ENCODE assay signal across 8 cellular contexts in genomic region chr16:683396-684066, GRCh38. TPM values are rescaled to one million over a fixed set of nuclear protein-coding genes. Genes with fewer than 3 reads are reported as not detected.
DNase-seq lines count a peak whose midpoint lies in the region; ATAC-seq and TF ChIP-seq lines count a peak whose summit lies in the region.

No MANE protein-coding gene starts in this region.

- POLR2A ChIA-PET in CD8-positive, alpha-beta T cell (lab: Charles Lee), result interaction anchor here (1.0 to 1.8 kb wide), 3 partner anchors 12 to 47 kb away, joined by 3 to 13 read pairs (median 4); partner anchors contain the start of gene METTL26

- peaks cover 35% of the 10 kb centered on the region for H3K4me1 Mint-ChIP-seq in CD8-positive, alpha-beta T cell (ENCODE audit: low read depth)
- peaks cover 41% of the 10 kb centered on the region for H3K4me1 Mint-ChIP-seq in nephron progenitor cell

- peak overlapping the region; percentile 66 for H3K4me3 ChIP-seq in CD8-positive, alpha-beta T cell (ENCODE audit: low read depth, low read length)
- peak overlapping the region; percentile 57 for H3K4me3 ChIP-seq in Jurkat, Clone E6-1 (ENCODE audit: low read length)
- peak overlapping the region; percentile 63 for H3K4me3 ChIP-seq in colonic mucosa

- H3K27me3 ChIP-seq in CD8-positive, alpha-beta T cell (ENCODE audit: insufficient read depth, low read length), result no peaks in the 10 kb centered on the region
- H3K27me3 ChIP-seq in colonic mucosa, result no peaks in the 10 kb centered on the region

- DNase-seq in CD8-positive, alpha-beta T cell, result no peak
- DNase-seq in Jurkat, Clone E6-1 (ENCODE audit: low read depth, low spot score), result no peak
- no peak for DNase-seq in colonic mucosa
- DNase-seq in nephron progenitor cell, result no peak
- DNase-seq in NCI-H69 (lab: John Stamatoyannopoulos, UW), result no peak
- no peak for DNase-seq in HCEC 1CT
- no peak for DNase-seq in posterior vena cava (ENCODE audit: low spot score)
- no peak for DNase-seq in NCI-H1930 (lab: John Stamatoyannopoulos, UW)

- no peak for ATAC-seq in CD8-positive, alpha-beta T cell

- no peak overlapping the region for H3K27ac ChIP-seq in CD8-positive, alpha-beta T cell (ENCODE audit: low read depth, low read length)
- peak overlapping the region; percentile 60 for H3K27ac ChIP-seq in colonic mucosa

- peaks cover 13% of the 10 kb centered on the region for H3K36me3 ChIP-seq in CD8-positive, alpha-beta T cell (ENCODE audit: insufficient read depth, low read length)
- H3K36me3 ChIP-seq in colonic mucosa, result peaks cover 6% of the 10 kb centered on the region

- H3K4me1 ChIP-seq in CD8-positive, alpha-beta T cell (ENCODE audit: insufficient read depth, low read length), result peaks cover 36% of the 10 kb centered on the region
- peaks cover 36% of the 10 kb centered on the region for H3K4me1 ChIP-seq in colonic mucosa

- peak overlapping the region; percentile 32 for H3K27ac Mint-ChIP-seq in CD8-positive, alpha-beta T cell
- H3K27ac Mint-ChIP-seq in nephron progenitor cell, result no peak overlapping the region

- H3K27me3 Mint-ChIP-seq in CD8-positive, alpha-beta T cell (ENCODE audit: low read depth), result no peaks in the 10 kb centered on the region
- peaks cover 3% of the 10 kb centered on the region for H3K27me3 Mint-ChIP-seq in nephron progenitor cell (ENCODE audit: low read depth, poor library complexity)

- no peak for TF ChIP-seq CTCF in CD8-positive, alpha-beta T cell (IDR thresholded peaks at IDR 0.05)
- TF ChIP-seq CTCF in colonic mucosa (IDR thresholded peaks at IDR 0.05), result no peak
- no peak for TF ChIP-seq CTCF in nephron progenitor cell (IDR thresholded peaks at IDR 0.05)

- intact Hi-C loops in CD8-positive, alpha-beta T cell (cut with DNase I, micrococcal nuclease), result loop anchor here (1.0 to 5.0 kb wide), 5 partner anchors 15 to 156 kb away; partner anchors contain the start of genes CAPN15 (in 1 of the 2), RHOT2 (in 1 of the 2) and WDR90 (in 1 of the 2)
- intact Hi-C loops in colonic mucosa (cut with DNase I) (no loop called here), posterior vena cava (cut with DNase I) (no loop called here)

- peak overlapping the region; percentile 78 to 90 for H3K9ac ChIP-seq in colonic mucosa (ENCODE audit: low read depth in 2 of 2, low read length in 2 of 2)

- H3K36me3 Mint-ChIP-seq in CD8-positive, alpha-beta T cell, result peaks cover 32% of the 10 kb centered on the region
- peaks cover 19% of the 10 kb centered on the region for H3K36me3 Mint-ChIP-seq in nephron progenitor cell (ENCODE audit: low read depth)

- CTCF ChIA-PET in CD8-positive, alpha-beta T cell (lab: Charles Lee), result interaction anchor here (1.3 to 5.6 kb wide), 2 partner anchors 15 to 17 kb away, joined by 3 to 23 read pairs; partner anchors contain the start of gene RHOT2

- peak overlapping the region; percentile 67 for H3K4me3 Mint-ChIP-seq in CD8-positive, alpha-beta T cell
- H3K4me3 Mint-ChIP-seq in nephron progenitor cell, result peak overlapping the region; percentile 78

- H3K9me3 Mint-ChIP-seq in CD8-positive, alpha-beta T cell, result no peaks in the 10 kb centered on the region
- no peaks in the 10 kb centered on the region for H3K9me3 Mint-ChIP-seq in nephron progenitor cell

- H3K9me3 ChIP-seq in CD8-positive, alpha-beta T cell (ENCODE audit: low read length), result no peaks in the 10 kb centered on the region
- H3K9me3 ChIP-seq in colonic mucosa, result no peaks in the 10 kb centered on the region

RNA-seq across cellular contexts. Expression of gene JMJD8, which starts 0.6 kb away (rescaled TPM):
- 10 to 100 TPM; 15.8 to 18.7 TPM for total RNA-seq in CD8-positive, alpha-beta T cell
- polyA plus RNA-seq in Jurkat, Clone E6-1 (2012; ENCODE audit: insufficient read depth, insufficient read length), result 45.6 TPM
- total RNA-seq in colonic mucosa (10 to 100 TPM; 40.7 to 72.1 TPM), posterior vena cava (10 to 100 TPM; 49.8 to 58.9 TPM)

RNA-seq across cellular contexts. Expression of gene STUB1, which starts 3.3 kb away (rescaled TPM):
- total RNA-seq in CD8-positive, alpha-beta T cell, result 10 to 100 TPM; 40.0 to 50.0 TPM
- polyA plus RNA-seq in Jurkat, Clone E6-1 (2012; ENCODE audit: insufficient read depth, insufficient read length), result 150 TPM
- total RNA-seq in colonic mucosa (100 to 1,000 TPM in 1 of 2 donors, 10 to 100 TPM in 1; 96.7 to 159 TPM), posterior vena cava (10 to 100 TPM; 73.3 to 79.7 TPM)

RNA-seq across cellular contexts. Expression of gene WDR24, which starts 6.7 kb away (rescaled TPM):
- 10 to 100 TPM; 11.8 to 12.1 TPM for total RNA-seq in CD8-positive, alpha-beta T cell
- 16.6 TPM for polyA plus RNA-seq in Jurkat, Clone E6-1 (2012; ENCODE audit: insufficient read depth, insufficient read length)
- total RNA-seq in colonic mucosa (10 to 100 TPM in 1 of 2 donors, 1 to 10 TPM in 1; 8.5 to 18.8 TPM), posterior vena cava (1 to 10 TPM; 7.4 to 7.5 TPM)

RNA-seq across cellular contexts. Expression of gene RHBDL1, which starts 8.1 kb away (rescaled TPM):
- 1 to 10 TPM; 3.1 to 4.1 TPM for total RNA-seq in CD8-positive, alpha-beta T cell
- polyA plus RNA-seq in Jurkat, Clone E6-1 (2012; ENCODE audit: insufficient read depth, insufficient read length), result 4.5 TPM
- total RNA-seq in colonic mucosa, result 1 to 10 TPM; 4.0 to 5.7 TPM
- under 1 TPM; 0.71 to 0.79 TPM for total RNA-seq in posterior vena cava

RNA-seq across cellular contexts. Expression of gene RHOT2, which starts 15.6 kb away (rescaled TPM):
- 100 to 1,000 TPM; 163 to 175 TPM for total RNA-seq in CD8-positive, alpha-beta T cell
- 129 TPM for polyA plus RNA-seq in Jurkat, Clone E6-1 (2012; ENCODE audit: insufficient read depth, insufficient read length)
- 100 to 1,000 TPM; 112 to 182 TPM for total RNA-seq in colonic mucosa
- 10 to 100 TPM; 57.5 to 65.1 TPM for total RNA-seq in posterior vena cava

Comparison
In these comparisons a context has a peak if more than half of its experiments do, and no peak if none do; other contexts are left out.
1. intact Hi-C loops: an anchor here in CD8-positive, alpha-beta T cell (1.0 to 5.0 kb wide); none called in colonic mucosa and posterior vena cava.